1 cellular context compared by ENCODE assay signal in the genomic region with DNA sequence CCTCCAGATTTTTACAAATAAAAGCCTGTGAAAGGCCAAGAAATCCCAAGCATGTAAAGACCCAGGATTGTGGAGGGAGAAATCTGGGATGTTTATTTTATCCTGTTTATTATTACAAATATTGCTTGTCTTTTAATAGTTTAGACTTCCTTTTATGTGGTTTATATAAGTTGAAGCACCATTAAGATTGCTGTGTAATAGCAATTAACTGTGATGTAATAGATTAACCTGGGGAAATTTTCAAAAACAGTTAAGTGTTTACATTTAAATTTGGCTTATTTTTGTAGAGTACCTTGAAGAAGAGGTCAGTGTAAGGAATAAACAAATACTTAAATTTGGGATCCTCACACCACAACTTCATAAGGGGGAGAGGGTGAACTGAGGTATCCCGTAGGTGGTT.
A peak's percentile ranks its signal among the peaks of the same experiment; 100 is the strongest.
TF ChIP-seq lines count a peak whose summit lies in the region.

No MANE protein-coding gene starts in this region.

TF ChIP-seq in HEK293, 187 proteins besides CTCF, POLR2A, EP300 and RAD21 (continued from another document):
- peak; percentile 79 for TF ChIP-seq ZNF629 (tag by site-specific recombination; IDR thresholded peaks at IDR 0.05)
- 0 out of 2 replicates have a peak, but pooled peaks have one; percentile 38 for TF ChIP-seq ZBTB21 (tag by site-specific recombination; IDR thresholded peaks at IDR 0.05)
- TF ChIP-seq ATF2 (tag by site-specific recombination; IDR thresholded peaks at IDR 0.05; ENCODE audit: low read depth), result 0 out of 2 replicates have a peak, but pooled peaks have one; percentile 4
